Comparison of ENCODE assay signal across 26 cellular contexts in the genomic region with DNA sequence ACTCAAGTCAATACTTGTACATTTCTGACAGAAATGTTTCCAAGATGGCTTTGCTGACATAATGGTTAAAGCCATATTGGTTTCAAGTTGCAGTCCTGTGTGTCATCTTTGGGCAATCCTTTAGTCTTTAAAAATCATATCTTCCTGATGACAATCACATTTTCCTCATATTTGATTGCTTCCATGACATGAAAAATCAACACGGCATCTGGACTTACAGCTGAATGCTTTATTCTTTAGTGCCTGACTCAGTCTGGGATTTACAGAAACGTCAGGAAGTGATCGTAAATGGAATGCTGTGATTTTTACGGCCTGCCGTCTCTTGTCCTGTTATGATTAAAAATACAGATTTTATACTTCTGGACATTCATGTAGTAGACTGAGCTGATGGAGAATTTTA.
A peak's percentile ranks its signal among the peaks of the same experiment; 100 is the strongest.
DNase-seq lines count a peak whose midpoint lies in the region; ATAC-seq and TF ChIP-seq lines count a peak whose summit lies in the region.
"Had no signal": no experiment of that assay in that cellular context is flagged by ENCODE, and none has a peak within 500 bp of the region (broad histone marks: within the 10 kb centered on the region; RNA-seq: fewer than 3 reads in every experiment).

No MANE protein-coding gene starts in this region.

- BruUV-seq in PC-3 (replicated peaks; lab: Mats Ljungman, UMichigan), result no TSS peak

- CTCF ChIA-PET in PC-3 (lab: Charles Lee), result no interaction called here

- TF ChIP-seq POLR2A in gastrocnemius medialis (IDR thresholded peaks at IDR 0.05), result no peak

- H2BK12ac ChIP-seq in mesenchymal stem cell (ENCODE audit: low read length in 2 of 2), result no peak overlapping the region

- H3K36me3 ChIP-seq in mesenchymal stem cell (ENCODE audit: control insufficient read depth in 1 of 2, insufficient read depth in 2 of 2, low read depth in 1 of 2, low read length in 2 of 2), result peaks cover 0 to 4% of the 10 kb centered on the region in 2 experiments
- no peaks in the 10 kb centered on the region for H3K36me3 ChIP-seq in gastrocnemius medialis
- no peaks in the 10 kb centered on the region for H3K36me3 ChIP-seq in PC-3 (ENCODE audit: low read depth, low read length)
- H3K36me3 ChIP-seq: heart left ventricle, lower lobe of right lung, pancreas, upper lobe of left lung had no signal

- no peak overlapping the region for H3K4ac ChIP-seq in mesenchymal stem cell (ENCODE audit: low read depth in 1 of 2, low read length in 2 of 2)

- H3K27ac ChIP-seq in mesenchymal stem cell (ENCODE audit: low read length, poor library complexity, severe bottlenecking) (peak overlapping the region; percentile 20), gastrocnemius medialis (no peak overlapping the region), PC-3 (ENCODE audit: low read length) (no peak overlapping the region)
- H3K27ac ChIP-seq: heart left ventricle, lower lobe of right lung, pancreas, upper lobe of left lung had no signal

- intact Hi-C loops in gastrocnemius medialis (cut with DNase I; ENCODE audit: low total_unique reads) (no loop called here), PC-3 (cut with micrococcal nuclease) (no loop called here)

- H3K79me1 ChIP-seq in mesenchymal stem cell (replicated peaks; ENCODE audit: low read length, poor library complexity, severe bottlenecking), result no peaks in the 10 kb centered on the region

- no peaks in the 10 kb centered on the region for H3F3A ChIP-seq in PC-3 (ENCODE audit: low read length, unreplicated experiment)

- no peak overlapping the region for H3K4me2 ChIP-seq in mesenchymal stem cell (ENCODE audit: low read length, poor library complexity, severe bottlenecking)
- H3K4me2 ChIP-seq in PC-3 (ENCODE audit: low read length), result no peak overlapping the region

- no peak overlapping the region for H2BK5ac ChIP-seq in mesenchymal stem cell (ENCODE audit: low read depth, low read length, poor library complexity, severe bottlenecking)

- H3K14ac ChIP-seq in mesenchymal stem cell (ENCODE audit: low read length in 2 of 2), result no peak overlapping the region

- H2AK5ac ChIP-seq in mesenchymal stem cell (ENCODE audit: low read length, severe bottlenecking), result no peak overlapping the region

- no peak overlapping the region for H2BK15ac ChIP-seq in mesenchymal stem cell (ENCODE audit: low read depth, poor library complexity, severe bottlenecking)

- DNase-seq in AG10803 (ENCODE audit: low read depth), result peak; percentile 82
- peak; percentile 64 for DNase-seq in HS-27A (ENCODE audit: low read depth)
- DNase-seq in choroid plexus epithelial cell (ENCODE audit: low read depth), result peak; percentile 56
- peak; percentile 57 for DNase-seq in mesenchymal stem cell
- DNase-seq in gastrocnemius medialis, result no peak
- DNase-seq in PC-3, result no peak
- DNase-seq in NCI-H1048 (lab: John Stamatoyannopoulos, UW), result no peak
- no peak for DNase-seq in DMS 273 (lab: John Stamatoyannopoulos, UW; ENCODE audit: unreplicated experiment)
- DNase-seq: ACHN; activated CD4-positive, alpha-beta T cell treated with anti-CD3 and anti-CD28 coated beads for 1 hour; activated CD8-positive, alpha-beta T cell treated with anti-CD3 and anti-CD28 coated beads for 36 hours; activated effector memory CD4-positive, alpha-beta T cell treated with Interleukin-2 at 50 U/mL for 16 hours; C1 segment of cervical spinal cord; DMS79 treated with DMSO at 0.1 percent for 48 hours; heart left ventricle; kidney glomerular epithelial cell; lower lobe of right lung; NCI-H1105; NCI-H1930; NCI-H748 treated with DMSO at 0.1 percent for 48 hours; nephron progenitor cell; pancreas; RPMI8226; stimulated activated CD4-positive, alpha-beta T cell treated with anti-CD3 and anti-CD28 coated beads, Interleukin-2, amount 100 ng/mL, for 48 hours; T-helper 1 cell; upper lobe of left lung had no signal

- no peak overlapping the region for H2BK120ac ChIP-seq in mesenchymal stem cell (ENCODE audit: low read depth, low read length)

- in situ Hi-C loops in gastrocnemius medialis (cut with MboI; ENCODE audit: low sequenced_read_pairs in 4 of 4), result no loop called here

- TF ChIP-seq CTCF in AG10803 (conservative IDR thresholded peaks at IDR 0.05; ENCODE audit: low read length) (no peak), choroid plexus epithelial cell (conservative IDR thresholded peaks at IDR 0.05; ENCODE audit: low read depth, low read length) (no peak), gastrocnemius medialis (IDR thresholded peaks at IDR 0.05 in 4 of 5, conservative IDR thresholded peaks at IDR 0.05 in 1 of 5) (no peak), PC-3 (conservative IDR thresholded peaks at IDR 0.05; ENCODE audit: low read depth, low read length) (no peak)

- no CpG with 5 or more reads among the region's 5 CpGs for WGBS in mesenchymal stem cell

- no peak overlapping the region for H3K18ac ChIP-seq in mesenchymal stem cell (ENCODE audit: low read depth in 1 of 2, low read length in 2 of 2)

- ATAC-seq in gastrocnemius medialis, result no peak
- ATAC-seq in PC-3, result no peak
- ATAC-seq: activated CD8-positive, alpha-beta T cell treated with anti-CD3 and anti-CD28 coated beads for 36 hours; heart left ventricle; lower lobe of right lung; pancreas had no signal

- H3K9ac ChIP-seq in mesenchymal stem cell (ENCODE audit: low read length), result no peak overlapping the region
- H3K9ac ChIP-seq in PC-3 (ENCODE audit: low read length), result no peak overlapping the region

- no peaks in the 10 kb centered on the region for H3K9me2 ChIP-seq in PC-3 (replicated peaks; ENCODE audit: low read length)

- H4K91ac ChIP-seq in mesenchymal stem cell (ENCODE audit: low read length), result no peak overlapping the region

- no peak overlapping the region for H3K23ac ChIP-seq in mesenchymal stem cell (ENCODE audit: low read length in 2 of 2)

- H3K4me3 ChIP-seq in AG10803 (ENCODE audit: low read length) (no peak overlapping the region), choroid plexus epithelial cell (ENCODE audit: low read depth, low read length) (no peak overlapping the region), mesenchymal stem cell (ENCODE audit: insufficient read depth in 1 of 2, low read depth in 1 of 2, low read length in 2 of 2) (no peak overlapping the region), gastrocnemius medialis (no peak overlapping the region), PC-3 (ENCODE audit: low read length) (no peak overlapping the region)
- H3K4me3 ChIP-seq: heart left ventricle, lower lobe of right lung, pancreas, upper lobe of left lung had no signal

- no peaks in the 10 kb centered on the region for H3K4me1 ChIP-seq in mesenchymal stem cell (ENCODE audit: control insufficient read depth, insufficient read depth, low read depth, low read length)
- H3K4me1 ChIP-seq in gastrocnemius medialis, result no peaks in the 10 kb centered on the region
- no peaks in the 10 kb centered on the region for H3K4me1 ChIP-seq in PC-3 (ENCODE audit: insufficient read depth, low read length)
- H3K4me1 ChIP-seq: heart left ventricle, lower lobe of right lung, pancreas, upper lobe of left lung had no signal

- H4K20me1 ChIP-seq in PC-3 (ENCODE audit: low read length), result no peaks in the 10 kb centered on the region

- H3K79me2 ChIP-seq in PC-3 (ENCODE audit: low read length), result no peaks in the 10 kb centered on the region

- POLR2A ChIA-PET in PC-3 (lab: Charles Lee; ENCODE audit: unreplicated experiment), result no interaction called here

- no peak overlapping the region for H4K8ac ChIP-seq in mesenchymal stem cell (ENCODE audit: low read length)

- H2AFZ ChIP-seq in mesenchymal stem cell (ENCODE audit: low read depth, low read length) (no peak overlapping the region), PC-3 (ENCODE audit: low read length) (no peak overlapping the region)

- H3K27me3 ChIP-seq in mesenchymal stem cell (ENCODE audit: control insufficient read depth in 1 of 2, insufficient read depth in 1 of 2, low read length in 2 of 2) (no peaks in the 10 kb centered on the region), gastrocnemius medialis (no peaks in the 10 kb centered on the region), PC-3 (ENCODE audit: low read length) (no peaks in the 10 kb centered on the region)
- H3K27me3 ChIP-seq: heart left ventricle, pancreas, upper lobe of left lung had no signal

- H3K9me3 ChIP-seq in mesenchymal stem cell (ENCODE audit: control insufficient read depth, low read length), result no peaks in the 10 kb centered on the region
- H3K9me3 ChIP-seq in gastrocnemius medialis, result no peaks in the 10 kb centered on the region
- H3K9me3 ChIP-seq in PC-3 (ENCODE audit: low read length), result no peaks in the 10 kb centered on the region
- H3K9me3 ChIP-seq: heart left ventricle, lower lobe of right lung, pancreas, upper lobe of left lung had no signal

Comparison
In these comparisons a context has a peak if more than half of its experiments do, and no peak if none do; other contexts are left out.
1. DNase-seq: peak in AG10803 (single experiment), HS-27A (single experiment), choroid plexus epithelial cell (single experiment) and mesenchymal stem cell (single experiment); none in gastrocnemius medialis (0 of 2), PC-3 (single experiment), NCI-H1048 (single experiment) and DMS 273 (single experiment).